ENCODE assay signal across 1 cellular context in genomic region chr20:5950271-5951031, GRCh38.
TF ChIP-seq lines count a peak whose summit lies in the region.

Gene MCM8 (plus strand): TSS chr20:5950652. CDS start chr20:5952016, 1,364 bp downstream.
Gene TRMT6 (minus strand): TSS chr20:5950533. CDS start chr20:5950405, 128 bp downstream.

TF ChIP-seq in HepG2, 621 proteins besides CTCF, POLR2A, EP300 and RAD21 (continued from another document and continues in another):
- TF ChIP-seq, protein P1, sequence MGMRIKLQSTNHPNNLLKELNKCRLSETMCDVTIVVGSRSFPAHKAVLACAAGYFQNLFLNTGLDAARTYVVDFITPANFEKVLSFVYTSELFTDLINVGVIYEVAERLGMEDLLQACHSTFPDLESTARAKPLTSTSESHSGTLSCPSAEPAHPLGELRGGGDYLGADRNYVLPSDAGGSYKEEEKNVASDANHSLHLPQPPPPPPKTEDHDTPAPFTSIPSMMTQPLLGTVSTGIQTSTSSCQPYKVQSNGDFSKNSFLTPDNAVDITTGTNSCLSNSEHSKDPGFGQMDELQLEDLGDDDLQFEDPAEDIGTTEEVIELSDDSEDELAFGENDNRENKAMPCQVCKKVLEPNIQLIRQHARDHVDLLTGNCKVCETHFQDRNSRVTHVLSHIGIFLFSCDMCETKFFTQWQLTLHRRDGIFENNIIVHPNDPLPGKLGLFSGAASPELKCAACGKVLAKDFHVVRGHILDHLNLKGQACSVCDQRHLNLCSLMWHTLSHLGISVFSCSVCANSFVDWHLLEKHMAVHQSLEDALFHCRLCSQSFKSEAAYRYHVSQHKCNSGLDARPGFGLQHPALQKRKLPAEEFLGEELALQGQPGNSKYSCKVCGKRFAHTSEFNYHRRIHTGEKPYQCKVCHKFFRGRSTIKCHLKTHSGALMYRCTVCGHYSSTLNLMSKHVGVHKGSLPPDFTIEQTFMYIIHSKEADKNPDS (CRISPR knock-in tag; IDR thresholded peaks at IDR 0.05) = no peak
- 0 out of 2 replicates have a peak, but pooled peaks have one; percentile 74 for TF ChIP-seq ZNF572 (CRISPR knock-in tag; IDR thresholded peaks at IDR 0.05)
- TF ChIP-seq, protein P2, sequence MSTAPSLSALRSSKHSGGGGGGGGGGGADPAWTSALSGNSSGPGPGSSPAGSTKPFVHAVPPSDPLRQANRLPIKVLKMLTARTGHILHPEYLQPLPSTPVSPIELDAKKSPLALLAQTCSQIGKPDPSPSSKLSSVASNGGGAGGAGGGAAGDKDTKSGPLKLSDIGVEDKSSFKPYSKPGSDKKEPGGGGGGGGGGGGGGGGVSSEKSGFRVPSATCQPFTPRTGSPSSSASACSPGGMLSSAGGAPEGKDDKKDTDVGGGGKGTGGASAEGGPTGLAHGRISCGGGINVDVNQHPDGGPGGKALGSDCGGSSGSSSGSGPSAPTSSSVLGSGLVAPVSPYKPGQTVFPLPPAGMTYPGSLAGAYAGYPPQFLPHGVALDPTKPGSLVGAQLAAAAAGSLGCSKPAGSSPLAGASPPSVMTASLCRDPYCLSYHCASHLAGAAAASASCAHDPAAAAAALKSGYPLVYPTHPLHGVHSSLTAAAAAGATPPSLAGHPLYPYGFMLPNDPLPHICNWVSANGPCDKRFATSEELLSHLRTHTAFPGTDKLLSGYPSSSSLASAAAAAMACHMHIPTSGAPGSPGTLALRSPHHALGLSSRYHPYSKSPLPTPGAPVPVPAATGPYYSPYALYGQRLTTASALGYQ (CRISPR knock-in tag; IDR thresholded peaks at IDR 0.05) = peak; percentile 75; the same call in 1 of the 2 replicates
- TF ChIP-seq RNF2 (conservative IDR thresholded peaks at IDR 0.05; ENCODE audit: low read depth) = peak; percentile 89; the same call in 1 of the 2 replicates
- no peak for TF ChIP-seq U2AF1 (optimal IDR thresholded peaks at IDR 0.05; ENCODE audit: low read depth, low read length)
- peak; percentile 82; the same call in 1 of the 2 replicates for TF ChIP-seq ZNF468 (CRISPR knock-in tag; IDR thresholded peaks at IDR 0.05)
- no peak; the same call in 1 of the 2 replicates for TF ChIP-seq CENPBD1 (CRISPR knock-in tag; IDR thresholded peaks at IDR 0.05; ENCODE audit: borderline replicate concordance, low read depth)
- TF ChIP-seq HMGA1 (CRISPR knock-in tag; conservative IDR thresholded peaks at IDR 0.05) = no peak
- TF ChIP-seq FOXK1 (CRISPR knock-in tag; IDR thresholded peaks at IDR 0.05; ENCODE audit: borderline replicate concordance, low read depth) = peak; percentile 96
- TF ChIP-seq JUND (CRISPR knock-in tag; IDR thresholded peaks at IDR 0.05) = no peak
- TF ChIP-seq ETV6 (CRISPR knock-in tag; conservative IDR thresholded peaks at IDR 0.05) = peak; percentile 96; the same call in 1 of the 2 replicates
- peak; percentile 80; the same call in 1 of the 2 replicates for TF ChIP-seq ZSCAN31 (CRISPR knock-in tag; IDR thresholded peaks at IDR 0.05; ENCODE audit: low read depth)
- TF ChIP-seq ATRX (CRISPR knock-in tag; IDR thresholded peaks at IDR 0.05; ENCODE audit: borderline replicate concordance) = no peak
- TF ChIP-seq ZNF703 (CRISPR knock-in tag; IDR thresholded peaks at IDR 0.05; ENCODE audit: borderline replicate concordance) = no peak
- TF ChIP-seq, protein P3, sequence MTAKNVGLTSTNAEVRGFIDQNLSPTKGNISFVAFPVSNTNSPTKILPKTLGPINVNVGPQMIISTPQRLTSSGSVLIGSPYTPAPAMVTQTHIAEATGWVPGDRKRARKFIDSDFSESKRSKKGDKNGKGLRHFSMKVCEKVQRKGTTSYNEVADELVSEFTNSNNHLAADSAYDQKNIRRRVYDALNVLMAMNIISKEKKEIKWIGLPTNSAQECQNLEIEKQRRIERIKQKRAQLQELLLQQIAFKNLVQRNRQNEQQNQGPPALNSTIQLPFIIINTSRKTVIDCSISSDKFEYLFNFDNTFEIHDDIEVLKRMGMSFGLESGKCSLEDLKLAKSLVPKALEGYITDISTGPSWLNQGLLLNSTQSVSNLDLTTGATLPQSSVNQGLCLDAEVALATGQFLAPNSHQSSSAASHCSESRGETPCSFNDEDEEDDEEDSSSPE (CRISPR knock-in tag; IDR thresholded peaks at IDR 0.05) = peak; percentile 99
- TF ChIP-seq TSC22D2 (CRISPR knock-in tag; IDR thresholded peaks at IDR 0.05; ENCODE audit: borderline replicate concordance) = no peak; the same call in 1 of the 2 replicates
- TF ChIP-seq ZNF616 (CRISPR knock-in tag; IDR thresholded peaks at IDR 0.05; ENCODE audit: low read depth) = peak; percentile 87; the same call in 1 of the 2 replicates
- no peak for TF ChIP-seq GZF1 (CRISPR knock-in tag; IDR thresholded peaks at IDR 0.05)
- TF ChIP-seq ZNF761 (CRISPR knock-in tag; conservative IDR thresholded peaks at IDR 0.05) = peak; percentile 98
- TF ChIP-seq MYPOP (CRISPR knock-in tag; IDR thresholded peaks at IDR 0.05) = peak; percentile 85; the same call in 1 of the 2 replicates
- TF ChIP-seq ZNF83 (CRISPR knock-in tag; IDR thresholded peaks at IDR 0.05; ENCODE audit: borderline replicate concordance) = 0 out of 2 replicates have a peak, but pooled peaks have one; percentile 65
- no peak for TF ChIP-seq ZNF282 (IDR thresholded peaks at IDR 0.05; ENCODE audit: partially characterized antibody)
- 0 out of 2 replicates have a peak, but pooled peaks have one; percentile 19 for TF ChIP-seq SOX13 (IDR thresholded peaks at IDR 0.05)
- peak in 1 of 2 experiments; percentile 60; a peak in 2 of 4 replicates for TF ChIP-seq SOX13 (CRISPR knock-in tag; conservative IDR thresholded peaks at IDR 0.05 in 1 of 2, IDR thresholded peaks at IDR 0.05 in 1 of 2)
- TF ChIP-seq DPF2 (CRISPR knock-in tag; IDR thresholded peaks at IDR 0.05; ENCODE audit: borderline replicate concordance, low read depth) = no peak
- TF ChIP-seq SOX6 (IDR thresholded peaks at IDR 0.05) = no peak
- peak; percentile 90 for TF ChIP-seq SOX6 (CRISPR knock-in tag; IDR thresholded peaks at IDR 0.05)
- peak; percentile 87 for TF ChIP-seq MED8 (CRISPR knock-in tag; IDR thresholded peaks at IDR 0.05; ENCODE audit: insufficient replicate concordance)
- peak; percentile 73; the same call in 1 of the 2 replicates for TF ChIP-seq SRF (IDR thresholded peaks at IDR 0.05; ENCODE audit: low read depth, low read length)
- TF ChIP-seq, protein P4, sequence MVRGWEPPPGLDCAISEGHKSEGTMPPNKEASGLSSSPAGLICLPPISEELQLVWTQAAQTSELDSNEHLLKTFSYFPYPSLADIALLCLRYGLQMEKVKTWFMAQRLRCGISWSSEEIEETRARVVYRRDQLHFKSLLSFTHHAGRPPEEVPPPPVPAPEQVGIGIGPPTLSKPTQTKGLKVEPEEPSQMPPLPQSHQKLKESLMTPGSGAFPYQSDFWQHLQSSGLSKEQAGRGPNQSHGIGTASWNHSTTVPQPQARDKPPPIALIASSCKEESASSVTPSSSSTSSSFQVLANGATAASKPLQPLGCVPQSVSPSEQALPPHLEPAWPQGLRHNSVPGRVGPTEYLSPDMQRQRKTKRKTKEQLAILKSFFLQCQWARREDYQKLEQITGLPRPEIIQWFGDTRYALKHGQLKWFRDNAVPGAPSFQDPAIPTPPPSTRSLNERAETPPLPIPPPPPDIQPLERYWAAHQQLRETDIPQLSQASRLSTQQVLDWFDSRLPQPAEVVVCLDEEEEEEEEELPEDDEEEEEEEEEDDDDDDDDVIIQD (CRISPR knock-in tag; IDR thresholded peaks at IDR 0.05; ENCODE audit: low read depth) = peak; percentile 94
- TF ChIP-seq ZNF124 (CRISPR knock-in tag; IDR thresholded peaks at IDR 0.05) = peak; percentile 95
- peak; percentile 55; the same call in 1 of the 2 replicates for TF ChIP-seq FOSL1 (CRISPR knock-in tag; IDR thresholded peaks at IDR 0.05; ENCODE audit: borderline replicate concordance)
- TF ChIP-seq, protein P5, sequence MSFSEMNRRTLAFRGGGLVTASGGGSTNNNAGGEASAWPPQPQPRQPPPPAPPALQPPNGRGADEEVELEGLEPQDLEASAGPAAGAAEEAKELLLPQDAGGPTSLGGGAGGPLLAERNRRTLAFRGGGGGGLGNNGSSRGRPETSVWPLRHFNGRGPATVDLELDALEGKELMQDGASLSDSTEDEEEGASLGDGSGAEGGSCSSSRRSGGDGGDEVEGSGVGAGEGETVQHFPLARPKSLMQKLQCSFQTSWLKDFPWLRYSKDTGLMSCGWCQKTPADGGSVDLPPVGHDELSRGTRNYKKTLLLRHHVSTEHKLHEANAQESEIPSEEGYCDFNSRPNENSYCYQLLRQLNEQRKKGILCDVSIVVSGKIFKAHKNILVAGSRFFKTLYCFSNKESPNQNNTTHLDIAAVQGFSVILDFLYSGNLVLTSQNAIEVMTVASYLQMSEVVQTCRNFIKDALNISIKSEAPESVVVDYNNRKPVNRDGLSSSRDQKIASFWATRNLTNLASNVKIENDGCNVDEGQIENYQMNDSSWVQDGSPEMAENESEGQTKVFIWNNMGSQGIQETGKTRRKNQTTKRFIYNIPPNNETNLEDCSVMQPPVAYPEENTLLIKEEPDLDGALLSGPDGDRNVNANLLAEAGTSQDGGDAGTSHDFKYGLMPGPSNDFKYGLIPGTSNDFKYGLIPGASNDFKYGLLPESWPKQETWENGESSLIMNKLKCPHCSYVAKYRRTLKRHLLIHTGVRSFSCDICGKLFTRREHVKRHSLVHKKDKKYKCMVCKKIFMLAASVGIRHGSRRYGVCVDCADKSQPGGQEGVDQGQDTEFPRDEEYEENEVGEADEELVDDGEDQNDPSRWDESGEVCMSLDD (CRISPR knock-in tag; IDR thresholded peaks at IDR 0.05; ENCODE audit: borderline replicate concordance) = no peak
- TF ChIP-seq, protein P6, sequence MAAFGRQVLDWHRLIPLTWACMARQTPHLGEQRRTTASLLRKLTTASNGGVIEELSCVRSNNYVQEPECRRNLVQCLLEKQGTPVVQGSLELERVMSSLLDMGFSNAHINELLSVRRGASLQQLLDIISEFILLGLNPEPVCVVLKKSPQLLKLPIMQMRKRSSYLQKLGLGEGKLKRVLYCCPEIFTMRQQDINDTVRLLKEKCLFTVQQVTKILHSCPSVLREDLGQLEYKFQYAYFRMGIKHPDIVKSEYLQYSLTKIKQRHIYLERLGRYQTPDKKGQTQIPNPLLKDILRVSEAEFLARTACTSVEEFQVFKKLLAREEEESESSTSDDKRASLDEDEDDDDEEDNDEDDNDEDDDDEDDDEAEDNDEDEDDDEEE (CRISPR knock-in tag; IDR thresholded peaks at IDR 0.05) = peak; percentile 71; the same call in 1 of the 2 replicates
- TF ChIP-seq MYC (CRISPR knock-in tag; IDR thresholded peaks at IDR 0.05; ENCODE audit: borderline replicate concordance) = peak; percentile 100
- no peak for TF ChIP-seq SP1 (IDR thresholded peaks at IDR 0.05)
- TF ChIP-seq SP1 (CRISPR knock-in tag; IDR thresholded peaks at IDR 0.05) = peak; percentile 92
- TF ChIP-seq TOPORS (CRISPR knock-in tag; IDR thresholded peaks at IDR 0.05) = peak; percentile 92
- TF ChIP-seq, protein P7, sequence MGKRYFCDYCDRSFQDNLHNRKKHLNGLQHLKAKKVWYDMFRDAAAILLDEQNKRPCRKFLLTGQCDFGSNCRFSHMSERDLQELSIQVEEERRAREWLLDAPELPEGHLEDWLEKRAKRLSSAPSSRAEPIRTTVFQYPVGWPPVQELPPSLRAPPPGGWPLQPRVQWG (CRISPR knock-in tag; IDR thresholded peaks at IDR 0.05; ENCODE audit: borderline replicate concordance, low read depth) = no peak
- no peak; the same call in none of the 2 replicates for TF ChIP-seq ZNF891 (CRISPR knock-in tag; IDR thresholded peaks at IDR 0.05)
- peak; percentile 98; the same call in 1 of the 2 replicates for TF ChIP-seq KAT7 (CRISPR knock-in tag; IDR thresholded peaks at IDR 0.05; ENCODE audit: borderline replicate concordance)
- peak; percentile 98 for TF ChIP-seq AHR (CRISPR knock-in tag; IDR thresholded peaks at IDR 0.05)
- peak; percentile 90; the same call in 1 of the 2 replicates for TF ChIP-seq WIZ (CRISPR knock-in tag; IDR thresholded peaks at IDR 0.05)
- TF ChIP-seq, protein P8, sequence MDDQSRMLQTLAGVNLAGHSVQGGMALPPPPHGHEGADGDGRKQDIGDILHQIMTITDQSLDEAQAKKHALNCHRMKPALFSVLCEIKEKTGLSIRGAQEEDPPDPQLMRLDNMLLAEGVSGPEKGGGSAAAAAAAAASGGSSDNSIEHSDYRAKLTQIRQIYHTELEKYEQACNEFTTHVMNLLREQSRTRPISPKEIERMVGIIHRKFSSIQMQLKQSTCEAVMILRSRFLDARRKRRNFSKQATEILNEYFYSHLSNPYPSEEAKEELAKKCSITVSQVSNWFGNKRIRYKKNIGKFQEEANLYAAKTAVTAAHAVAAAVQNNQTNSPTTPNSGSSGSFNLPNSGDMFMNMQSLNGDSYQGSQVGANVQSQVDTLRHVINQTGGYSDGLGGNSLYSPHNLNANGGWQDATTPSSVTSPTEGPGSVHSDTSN (CRISPR knock-in tag; IDR thresholded peaks at IDR 0.05; ENCODE audit: borderline replicate concordance) = no peak; the same call in 1 of the 2 replicates
- peak; percentile 88 for TF ChIP-seq SP2 (CRISPR knock-in tag; IDR thresholded peaks at IDR 0.05)
- TF ChIP-seq, protein P9, sequence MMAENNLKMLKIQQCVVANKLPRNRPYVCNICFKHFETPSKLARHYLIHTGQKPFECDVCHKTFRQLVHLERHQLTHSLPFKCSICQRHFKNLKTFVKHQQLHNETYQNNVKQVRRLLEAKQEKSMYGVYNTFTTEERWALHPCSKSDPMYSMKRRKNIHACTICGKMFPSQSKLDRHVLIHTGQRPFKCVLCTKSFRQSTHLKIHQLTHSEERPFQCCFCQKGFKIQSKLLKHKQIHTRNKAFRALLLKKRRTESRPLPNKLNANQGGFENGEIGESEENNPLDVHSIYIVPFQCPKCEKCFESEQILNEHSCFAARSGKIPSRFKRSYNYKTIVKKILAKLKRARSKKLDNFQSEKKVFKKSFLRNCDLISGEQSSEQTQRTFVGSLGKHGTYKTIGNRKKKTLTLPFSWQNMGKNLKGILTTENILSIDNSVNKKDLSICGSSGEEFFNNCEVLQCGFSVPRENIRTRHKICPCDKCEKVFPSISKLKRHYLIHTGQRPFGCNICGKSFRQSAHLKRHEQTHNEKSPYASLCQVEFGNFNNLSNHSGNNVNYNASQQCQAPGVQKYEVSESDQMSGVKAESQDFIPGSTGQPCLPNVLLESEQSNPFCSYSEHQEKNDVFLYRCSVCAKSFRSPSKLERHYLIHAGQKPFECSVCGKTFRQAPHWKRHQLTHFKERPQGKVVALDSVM (CRISPR knock-in tag; IDR thresholded peaks at IDR 0.05) = peak; percentile 56; the same call in 1 of the 2 replicates
- TF ChIP-seq PHF21A (CRISPR knock-in tag; IDR thresholded peaks at IDR 0.05) = peak; percentile 94
- TF ChIP-seq RFXANK (CRISPR knock-in tag; IDR thresholded peaks at IDR 0.05) = peak; percentile 91
- peak; percentile 98 for TF ChIP-seq KDM2A (CRISPR knock-in tag; IDR thresholded peaks at IDR 0.05; ENCODE audit: borderline replicate concordance, low read depth)
- no peak for TF ChIP-seq RBM22 (optimal IDR thresholded peaks at IDR 0.05; ENCODE audit: low read length)
- TF ChIP-seq NR2F1 (CRISPR knock-in tag; IDR thresholded peaks at IDR 0.05) = no peak
- TF ChIP-seq ZFAT (CRISPR knock-in tag; conservative IDR thresholded peaks at IDR 0.05) = 0 out of 2 replicates have a peak, but pooled peaks have one; percentile 31
- peak; percentile 91 for TF ChIP-seq RXRB (CRISPR knock-in tag; IDR thresholded peaks at IDR 0.05; ENCODE audit: borderline replicate concordance)
